In genomic region chr19:40598918-40599307, GRCh38 we compare ENCODE assay signal across 9 cellular contexts. TPM values are rescaled to one million over a fixed set of nuclear protein-coding genes. Genes with fewer than 3 reads are reported as not detected.
DNase-seq lines count a peak whose midpoint lies in the region; TF ChIP-seq lines count a peak whose summit lies in the region.
"Had no signal": no experiment of that assay in that cellular context is flagged by ENCODE, and none has a peak within 500 bp of the region (broad histone marks: within the 10 kb centered on the region; RNA-seq: fewer than 3 reads in every experiment).

No MANE protein-coding gene starts in this region.

- H3K4me1 Mint-ChIP-seq in activated CD4-positive, alpha-beta T cell treated with anti-CD3 and anti-CD28 coated beads, Interleukin-2, amount 10 ng/mL, durations not matched to agents 24 days and 14 days: peaks cover 53% of the 10 kb centered on the region

- no CpG with 5 or more reads among the region's 15 CpGs for WGBS in neuronal stem cell (ENCODE audit: extremely low coverage in 2 of 2, insufficient read length in 2 of 2, insufficient replicate concordance in 1 of 2), 2 donors
- WGBS in spleen, 5 donors: 7 to 12% (median 10%) methylated on average over 15 of the region's 15 CpGs

- no peak overlapping the region for H3K27ac Mint-ChIP-seq in activated CD4-positive, alpha-beta T cell treated with anti-CD3 and anti-CD28 coated beads, Interleukin-2, amount 10 ng/mL, durations not matched to agents 24 days and 14 days

- no peak for DNase-seq in activated CD4-positive, alpha-beta T cell treated with anti-CD3 and anti-CD28 coated beads, Interleukin-2, amount 10 ng/mL, durations not matched to agents 24 days and 14 days
- DNase-seq in activated CD4-positive, alpha-beta T cell treated with anti-CD3 and anti-CD28 coated beads for 1 hour: no peak
- DNase-seq in colonic mucosa: no peak
- DNase-seq in neuronal stem cell (ENCODE audit: low spot score): no peak
- DNase-seq in spleen: no peak
- no peak for DNase-seq in UCSD-AML1 (lab: John Stamatoyannopoulos, UW; ENCODE audit: unreplicated experiment)
- no peak for DNase-seq in NCI-H1436 (lab: John Stamatoyannopoulos, UW)

- H3K36me3 ChIP-seq in HUES48 (ENCODE audit: control insufficient read depth, insufficient read depth, low read length) (no peaks in the 10 kb centered on the region), colonic mucosa (no peaks in the 10 kb centered on the region), neuronal stem cell (replicated peaks in 1 of 2; ENCODE audit: control insufficient read depth in 2 of 2, insufficient read depth in 2 of 2, low read length in 2 of 2) (peaks cover 0 to 32% of the 10 kb centered on the region in 2 donors), spleen (no peaks in the 10 kb centered on the region)

- H3K9ac ChIP-seq in HUES48 (ENCODE audit: low read depth, low read length) (no peak overlapping the region), colonic mucosa (ENCODE audit: low read depth in 2 of 2, low read length in 2 of 2) (peak overlapping the region; percentile 20 to 40), neuronal stem cell (ENCODE audit: low read depth, low read length, poor library complexity) (no peak overlapping the region)

- H3K4me1 ChIP-seq in HUES48 (ENCODE audit: control insufficient read depth, insufficient read depth, low read length): peaks cover 39% of the 10 kb centered on the region
- H3K4me1 ChIP-seq in colonic mucosa: peaks cover 23% of the 10 kb centered on the region
- peaks cover 25 to 30% of the 10 kb centered on the region in 2 donors for H3K4me1 ChIP-seq in neuronal stem cell (ENCODE audit: control insufficient read depth in 2 of 2, insufficient read depth in 1 of 2, low read depth in 1 of 2, low read length in 2 of 2)
- H3K4me1 ChIP-seq in spleen: peaks cover 38 to 80% (median 71%) of the 10 kb centered on the region in 6 donors

- no peak overlapping the region for H2BK12ac ChIP-seq in neuronal stem cell (ENCODE audit: low read length)

- no peak overlapping the region for H2BK5ac ChIP-seq in neuronal stem cell (ENCODE audit: low read length)

- peaks cover under 1% of the 10 kb centered on the region for H3K36me3 Mint-ChIP-seq in activated CD4-positive, alpha-beta T cell treated with anti-CD3 and anti-CD28 coated beads, Interleukin-2, amount 10 ng/mL, durations not matched to agents 24 days and 14 days (ENCODE audit: low read depth)
- H3K36me3 Mint-ChIP-seq: immature natural killer cell had no signal

- no peak overlapping the region for H3K27ac ChIP-seq in HUES48 (ENCODE audit: low read depth, low read length)
- H3K27ac ChIP-seq in colonic mucosa: peak overlapping the region; percentile 24
- H3K27ac ChIP-seq in neuronal stem cell (replicated peaks; ENCODE audit: low read length): no peak overlapping the region
- H3K27ac ChIP-seq in spleen: peak overlapping the region in 3 of 8 donors; percentile 16 to 69 (median 60)

- H2AK5ac ChIP-seq in neuronal stem cell (ENCODE audit: low read depth, low read length): peak overlapping the region; percentile 33

- H3K23ac ChIP-seq in neuronal stem cell (ENCODE audit: low read depth, low read length, poor library complexity): no peak overlapping the region

- H3K4ac ChIP-seq in neuronal stem cell (ENCODE audit: low read length): no peak overlapping the region

- intact Hi-C loops in activated CD4-positive, alpha-beta T cell treated with anti-CD3 and anti-CD28 coated beads, Interleukin-2, amount 10 ng/mL, durations not matched to agents 24 days and 14 days (cut with micrococcal nuclease): loop anchor here (1.0 to 10.0 kb wide), 4 partner anchors 50 to 294 kb away; no protein-coding TSS in a partner anchor
- intact Hi-C loops in colonic mucosa (cut with DNase I): loop anchor here (5.0 kb wide), 2 partner anchors 52 to 72 kb away; no protein-coding TSS in a partner anchor
- intact Hi-C loops in spleen (cut with DNase I; ENCODE audit: low total_unique reads): loop anchor here (10.0 kb wide), 1 partner anchor 64 kb away; no protein-coding TSS in a partner anchor

- H3K27me3 ChIP-seq in HUES48 (ENCODE audit: control insufficient read depth, insufficient read depth, low read length): peaks cover 59% of the 10 kb centered on the region
- H3K27me3 ChIP-seq in colonic mucosa: peaks cover 41% of the 10 kb centered on the region
- peaks cover 0 to 45% (median 3%) of the 10 kb centered on the region in 3 experiments for H3K27me3 ChIP-seq in neuronal stem cell (ENCODE audit: control insufficient read depth in 3 of 3, insufficient read depth in 3 of 3, low read depth in 1 of 3, low read length in 3 of 3)
- H3K27me3 ChIP-seq in spleen (replicated peaks in 1 of 7): peaks cover 0 to 97% (median 57%) of the 10 kb centered on the region in 7 donors

- H2BK15ac ChIP-seq in neuronal stem cell (ENCODE audit: low read length): no peak overlapping the region

- H4K8ac ChIP-seq in neuronal stem cell (ENCODE audit: low read depth, low read length): no peak overlapping the region

- no peak for TF ChIP-seq POLR2A in spleen (IDR thresholded peaks at IDR 0.05)

- peaks cover 44% of the 10 kb centered on the region for H3K27me3 Mint-ChIP-seq in activated CD4-positive, alpha-beta T cell treated with anti-CD3 and anti-CD28 coated beads, Interleukin-2, amount 10 ng/mL, durations not matched to agents 24 days and 14 days

- H3K9me3 ChIP-seq in HUES48 (ENCODE audit: control insufficient read depth, insufficient read depth, low read length): no peaks in the 10 kb centered on the region
- H3K9me3 ChIP-seq in colonic mucosa: no peaks in the 10 kb centered on the region
- H3K9me3 ChIP-seq in neuronal stem cell (replicated peaks in 1 of 2; ENCODE audit: control insufficient read depth in 2 of 2, insufficient read depth in 1 of 2, low read depth in 1 of 2, low read length in 2 of 2): no peaks in the 10 kb centered on the region
- H3K9me3 ChIP-seq in spleen: no peaks in the 10 kb centered on the region

- TF ChIP-seq CTCF in colonic mucosa (IDR thresholded peaks at IDR 0.05) (no peak), spleen (IDR thresholded peaks at IDR 0.05 in 8 of 11, conservative IDR thresholded peaks at IDR 0.05 in 3 of 11) (peak in 4 of 11 experiments; percentile 4 to 37 (median 20))

- H3K4me3 ChIP-seq in HUES48 (ENCODE audit: low read depth, low read length) (peak overlapping the region; percentile 80; the same call in 1 of the 2 replicates), colonic mucosa (no peak overlapping the region), neuronal stem cell (ENCODE audit: low read length in 2 of 2) (peak overlapping the region in 1 of 2 donors; percentile 56), spleen (peak overlapping the region in 1 of 8 donors; percentile 75)

- no peak overlapping the region for H4K91ac ChIP-seq in neuronal stem cell (ENCODE audit: low read depth, low read length, poor library complexity)

- H2AFZ ChIP-seq in neuronal stem cell (ENCODE audit: low read length): no peak overlapping the region

- H3K4me3 Mint-ChIP-seq in activated CD4-positive, alpha-beta T cell treated with anti-CD3 and anti-CD28 coated beads, Interleukin-2, amount 10 ng/mL, durations not matched to agents 24 days and 14 days: peak overlapping the region; percentile 14

- no peaks in the 10 kb centered on the region for H3K9me3 Mint-ChIP-seq in activated CD4-positive, alpha-beta T cell treated with anti-CD3 and anti-CD28 coated beads, Interleukin-2, amount 10 ng/mL, durations not matched to agents 24 days and 14 days
- H3K9me3 Mint-ChIP-seq: immature natural killer cell had no signal

- H3K18ac ChIP-seq in neuronal stem cell (ENCODE audit: low read length): no peak overlapping the region

- no peaks in the 10 kb centered on the region for H3K79me1 ChIP-seq in neuronal stem cell (ENCODE audit: low read depth, low read length)

- no peak overlapping the region for H3K4me2 ChIP-seq in neuronal stem cell (ENCODE audit: insufficient read depth, low read length, poor library complexity, severe bottlenecking)

- H2BK120ac ChIP-seq in neuronal stem cell (ENCODE audit: low read depth, low read length): no peak overlapping the region

- H3K14ac ChIP-seq in neuronal stem cell (ENCODE audit: low read length): peak overlapping the region; percentile 4

RNA-seq across cellular contexts. Expression of gene LTBP4, which starts 2.3 kb away (rescaled TPM):
- 123 and 126 TPM in 2 replicates for total RNA-seq in activated CD4-positive, alpha-beta T cell treated with anti-CD3 and anti-CD28 coated beads, Interleukin-2, amount 10 ng/mL, durations not matched to agents 24 days and 14 days
- 100 to 1,000 TPM; 143 to 231 TPM for total RNA-seq in colonic mucosa
- polyA plus RNA-seq in neuronal stem cell (2013, experiment 1 of 2): 83.2 TPM
- 84.5 TPM for polyA plus RNA-seq in neuronal stem cell (2013, experiment 2 of 2)
- total RNA-seq in spleen: 100 to 1,000 TPM in 6 of 7 donors, 10 to 100 TPM in 1; 66.0 to 197 (median 186) TPM
- polyA plus RNA-seq in spleen: 100 to 1,000 TPM in 1 of 3 donors, 10 to 100 TPM in 2; 26.5 to 107 (median 34.3) TPM

RNA-seq across cellular contexts. Expression of gene SHKBP1, which starts 22.2 kb away (rescaled TPM):
- 111 and 113 TPM in 2 replicates for total RNA-seq in activated CD4-positive, alpha-beta T cell treated with anti-CD3 and anti-CD28 coated beads, Interleukin-2, amount 10 ng/mL, durations not matched to agents 24 days and 14 days
- total RNA-seq in colonic mucosa: 10 to 100 TPM; 53.6 to 87.8 TPM
- 71.5 TPM for polyA plus RNA-seq in neuronal stem cell (2013, experiment 1 of 2)
- 74.4 TPM for polyA plus RNA-seq in neuronal stem cell (2013, experiment 2 of 2)
- 100 to 1,000 TPM; 127 to 282 (median 151) TPM for total RNA-seq in spleen
- polyA plus RNA-seq in spleen: 100 to 1,000 TPM; 102 to 164 (median 152) TPM

Comparison
In these comparisons a context has a peak if more than half of its experiments do, and no peak if none do; other contexts are left out.
1. H3K9ac ChIP-seq: peak in colonic mucosa (2 of 2); none in HUES48 (single experiment) and neuronal stem cell (single experiment).